ENCODE assay signal across 20 cellular contexts in the genomic region with DNA sequence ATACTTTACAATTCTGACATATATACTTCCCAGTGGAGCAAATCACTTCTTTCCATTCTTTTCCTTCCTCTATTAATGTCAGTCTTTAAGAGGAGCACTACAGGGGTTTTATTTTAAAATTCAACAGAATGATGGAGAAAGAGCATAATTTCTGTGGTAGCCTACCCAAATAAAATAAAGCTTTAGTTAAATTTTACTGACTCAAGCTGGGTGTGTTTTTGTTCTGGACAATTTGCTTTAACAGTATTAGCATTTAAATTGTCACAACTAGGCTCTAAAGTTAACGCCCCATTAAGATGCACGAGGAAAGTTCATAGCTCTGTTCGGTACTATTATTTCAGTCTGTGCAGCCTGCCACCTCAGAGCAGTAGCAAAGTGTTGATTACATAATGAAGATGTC.
"Had no signal": no experiment of that assay in that cellular context is flagged by ENCODE, and none has a peak within 500 bp of the region (broad histone marks: within the 10 kb centered on the region; RNA-seq: fewer than 3 reads in every experiment).

No MANE protein-coding gene starts in this region.

- H3K4me3 Mint-ChIP-seq: activated CD8-positive, alpha-beta memory T cell treated with anti-CD3 and anti-CD28 coated beads, Interleukin-2, amount 10 ng/mL, durations not matched to agents 7 days and 5 days had no signal

- ATAC-seq: activated CD4-positive, CD25-positive, alpha-beta regulatory T cell treated with anti-CD3 and anti-CD28 coated beads, Interleukin-2, amount 50 U/mL, for 24 hours; activated CD8-positive, alpha-beta memory T cell treated with anti-CD3 and anti-CD28 coated beads, Interleukin-2, amount 10 ng/mL, durations not matched to agents 7 days and 5 days; esophagus mucosa; gastroesophageal sphincter; heart left ventricle; left ventricle myocardium superior; psoas muscle; sciatic nerve; upper lobe of right lung had no signal

- DNase-seq: activated CD8-positive, alpha-beta memory T cell treated with anti-CD3 and anti-CD28 coated beads, Interleukin-2, amount 10 ng/mL, durations not matched to agents 7 days and 5 days; activated effector memory CD4-positive, alpha-beta T cell treated with anti-CD3 and anti-CD28 coated beads, Interleukin-2, amount 50 U/mL, for 16 hours; activated naive CD4-positive, alpha-beta T cell treated with anti-CD3 and anti-CD28 coated beads, Interleukin-2, amount 50 U/mL, for 16 hours; aorta; effector CD4-positive, alpha-beta T cell; heart left ventricle; kidney glomerular epithelial cell; left ventricle myocardium superior; ovary; psoas muscle; stimulated activated CD4-positive, alpha-beta T cell treated with anti-CD3 and anti-CD28 coated beads, Interleukin-4, amount 100 ng/mL, for 24 hours; stimulated activated naive CD4-positive, alpha-beta T cell; SW 1271; T-helper 9 cell; upper lobe of right lung had no signal

- H3K27me3 ChIP-seq: gastroesophageal sphincter, heart left ventricle, ovary, upper lobe of right lung had no signal

- H3K27me3 Mint-ChIP-seq: activated CD8-positive, alpha-beta memory T cell treated with anti-CD3 and anti-CD28 coated beads, Interleukin-2, amount 10 ng/mL, durations not matched to agents 7 days and 5 days had no signal

- H3K27ac Mint-ChIP-seq: activated CD8-positive, alpha-beta memory T cell treated with anti-CD3 and anti-CD28 coated beads, Interleukin-2, amount 10 ng/mL, durations not matched to agents 7 days and 5 days had no signal

- H3K4me1 ChIP-seq: gastroesophageal sphincter, heart left ventricle, psoas muscle, upper lobe of right lung had no signal

- H3K27ac ChIP-seq: gastroesophageal sphincter, heart left ventricle, ovary, psoas muscle, upper lobe of right lung had no signal

- H3K36me3 ChIP-seq: ovary had no signal

- H3K9me3 ChIP-seq: gastroesophageal sphincter, heart left ventricle, ovary, psoas muscle, upper lobe of right lung had no signal

- H3K4me3 ChIP-seq: gastroesophageal sphincter, heart left ventricle, ovary, psoas muscle, smooth muscle cell, upper lobe of right lung had no signal
